1 cellular context compared by ENCODE assay signal in the genomic region with DNA sequence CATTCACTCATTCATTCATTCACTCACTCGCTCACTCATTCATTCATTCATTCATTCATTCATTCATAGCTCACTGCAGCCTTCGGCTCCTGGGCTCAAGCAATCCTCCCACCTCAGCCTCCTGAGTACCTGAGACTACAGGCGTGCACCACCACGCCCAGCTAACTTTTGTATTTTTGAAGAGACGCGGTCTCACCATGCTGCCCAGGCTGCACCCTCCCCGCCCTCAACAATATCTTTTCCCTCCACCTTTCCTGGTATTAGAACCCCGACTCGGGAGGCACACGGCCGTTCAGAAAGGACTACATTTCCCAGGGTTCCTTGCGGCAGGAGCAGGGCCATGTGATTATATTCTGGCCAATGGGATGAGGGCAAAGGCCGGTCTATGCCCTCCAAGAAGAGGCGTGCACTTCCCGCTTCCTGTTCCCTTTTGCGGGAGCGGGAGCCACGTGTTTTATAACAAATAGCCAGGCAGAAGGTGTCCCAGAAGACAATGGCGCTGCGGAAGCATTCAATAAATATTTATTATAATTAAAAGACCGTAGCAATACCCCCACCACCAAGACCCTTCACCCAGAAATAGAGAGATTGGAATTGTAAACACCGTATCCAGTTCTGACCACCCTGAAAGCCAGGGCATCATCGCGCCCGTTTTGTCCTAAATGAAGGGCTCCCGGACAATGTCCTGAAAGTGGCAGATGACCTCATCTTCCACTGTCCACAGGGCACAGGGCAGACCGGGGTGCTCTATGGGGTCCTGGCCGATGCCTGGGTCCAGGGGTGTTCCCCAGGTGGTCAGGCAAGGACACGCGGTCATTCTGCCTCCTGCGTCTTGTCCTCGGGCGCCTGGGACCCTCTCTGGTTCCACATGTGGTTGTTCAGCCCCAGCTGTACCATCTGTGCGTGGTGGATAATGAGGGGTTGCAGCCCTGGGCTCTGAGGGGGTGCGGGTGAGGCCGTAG.
A peak's percentile ranks its signal among the peaks of the same experiment; 100 is the strongest.
TF ChIP-seq lines count a peak whose summit lies in the region.

No MANE protein-coding gene starts in this region.

TF ChIP-seq in K562, 482 proteins besides CTCF, POLR2A, EP300 and RAD21 (continued from another document and continues in another):
- TF ChIP-seq CBX1 (IDR thresholded peaks at IDR 0.05; ENCODE audit: low read depth) = no peak
- no peak; a peak in 1 of 4 replicates for TF ChIP-seq TEAD1 (CRISPR knock-in tag; IDR thresholded peaks at IDR 0.05)
- no peak for TF ChIP-seq PHF8 (IDR thresholded peaks at IDR 0.05; ENCODE audit: borderline replicate concordance, low read length)
- TF ChIP-seq MAFK (IDR thresholded peaks at IDR 0.05; ENCODE audit: low read length) = no peak
- TF ChIP-seq, protein P1, sequence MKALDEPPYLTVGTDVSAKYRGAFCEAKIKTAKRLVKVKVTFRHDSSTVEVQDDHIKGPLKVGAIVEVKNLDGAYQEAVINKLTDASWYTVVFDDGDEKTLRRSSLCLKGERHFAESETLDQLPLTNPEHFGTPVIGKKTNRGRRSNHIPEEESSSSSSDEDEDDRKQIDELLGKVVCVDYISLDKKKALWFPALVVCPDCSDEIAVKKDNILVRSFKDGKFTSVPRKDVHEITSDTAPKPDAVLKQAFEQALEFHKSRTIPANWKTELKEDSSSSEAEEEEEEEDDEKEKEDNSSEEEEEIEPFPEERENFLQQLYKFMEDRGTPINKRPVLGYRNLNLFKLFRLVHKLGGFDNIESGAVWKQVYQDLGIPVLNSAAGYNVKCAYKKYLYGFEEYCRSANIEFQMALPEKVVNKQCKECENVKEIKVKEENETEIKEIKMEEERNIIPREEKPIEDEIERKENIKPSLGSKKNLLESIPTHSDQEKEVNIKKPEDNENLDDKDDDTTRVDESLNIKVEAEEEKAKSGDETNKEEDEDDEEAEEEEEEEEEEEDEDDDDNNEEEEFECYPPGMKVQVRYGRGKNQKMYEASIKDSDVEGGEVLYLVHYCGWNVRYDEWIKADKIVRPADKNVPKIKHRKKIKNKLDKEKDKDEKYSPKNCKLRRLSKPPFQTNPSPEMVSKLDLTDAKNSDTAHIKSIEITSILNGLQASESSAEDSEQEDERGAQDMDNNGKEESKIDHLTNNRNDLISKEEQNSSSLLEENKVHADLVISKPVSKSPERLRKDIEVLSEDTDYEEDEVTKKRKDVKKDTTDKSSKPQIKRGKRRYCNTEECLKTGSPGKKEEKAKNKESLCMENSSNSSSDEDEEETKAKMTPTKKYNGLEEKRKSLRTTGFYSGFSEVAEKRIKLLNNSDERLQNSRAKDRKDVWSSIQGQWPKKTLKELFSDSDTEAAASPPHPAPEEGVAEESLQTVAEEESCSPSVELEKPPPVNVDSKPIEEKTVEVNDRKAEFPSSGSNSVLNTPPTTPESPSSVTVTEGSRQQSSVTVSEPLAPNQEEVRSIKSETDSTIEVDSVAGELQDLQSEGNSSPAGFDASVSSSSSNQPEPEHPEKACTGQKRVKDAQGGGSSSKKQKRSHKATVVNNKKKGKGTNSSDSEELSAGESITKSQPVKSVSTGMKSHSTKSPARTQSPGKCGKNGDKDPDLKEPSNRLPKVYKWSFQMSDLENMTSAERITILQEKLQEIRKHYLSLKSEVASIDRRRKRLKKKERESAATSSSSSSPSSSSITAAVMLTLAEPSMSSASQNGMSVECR (CRISPR knock-in tag; IDR thresholded peaks at IDR 0.05) = no peak; the same call in 1 of the 2 replicates
- peak; percentile 20 for TF ChIP-seq NFYB (IDR thresholded peaks at IDR 0.05; ENCODE audit: extremely low read depth, insufficient read length)
- TF ChIP-seq ZNF175 (CRISPR knock-in tag; IDR thresholded peaks at IDR 0.05; ENCODE audit: low read depth) = no peak
- no peak for TF ChIP-seq FOXJ3 (CRISPR knock-in tag; IDR thresholded peaks at IDR 0.05)
- TF ChIP-seq RHOXF2B (CRISPR knock-in tag; conservative IDR thresholded peaks at IDR 0.05) = no peak
- TF ChIP-seq, protein P2, sequence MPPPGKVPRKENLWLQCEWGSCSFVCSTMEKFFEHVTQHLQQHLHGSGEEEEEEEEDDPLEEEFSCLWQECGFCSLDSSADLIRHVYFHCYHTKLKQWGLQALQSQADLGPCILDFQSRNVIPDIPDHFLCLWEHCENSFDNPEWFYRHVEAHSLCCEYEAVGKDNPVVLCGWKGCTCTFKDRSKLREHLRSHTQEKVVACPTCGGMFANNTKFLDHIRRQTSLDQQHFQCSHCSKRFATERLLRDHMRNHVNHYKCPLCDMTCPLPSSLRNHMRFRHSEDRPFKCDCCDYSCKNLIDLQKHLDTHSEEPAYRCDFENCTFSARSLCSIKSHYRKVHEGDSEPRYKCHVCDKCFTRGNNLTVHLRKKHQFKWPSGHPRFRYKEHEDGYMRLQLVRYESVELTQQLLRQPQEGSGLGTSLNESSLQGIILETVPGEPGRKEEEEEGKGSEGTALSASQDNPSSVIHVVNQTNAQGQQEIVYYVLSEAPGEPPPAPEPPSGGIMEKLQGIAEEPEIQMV (tag; conservative IDR thresholded peaks at IDR 0.05; ENCODE audit: low read depth) = no peak
- no peak for TF ChIP-seq CBX2 (IDR thresholded peaks at IDR 0.05; ENCODE audit: insufficient read depth, low read length, poor library complexity, severe bottlenecking)
- no peak for TF ChIP-seq NR3C1 (CRISPR knock-in tag; IDR thresholded peaks at IDR 0.05)
- TF ChIP-seq ZNF507 (tag; conservative IDR thresholded peaks at IDR 0.05) = no peak
- TF ChIP-seq JUN (IDR thresholded peaks at IDR 0.05; ENCODE audit: borderline replicate concordance, low read depth, low read length) = peak; percentile 51; the same call in 1 of the 2 replicates
- TF ChIP-seq JUN (CRISPR knock-in tag; IDR thresholded peaks at IDR 0.05; ENCODE audit: borderline replicate concordance) = peak; percentile 52; the same call in 1 of the 2 replicates
- TF ChIP-seq, protein P3, sequence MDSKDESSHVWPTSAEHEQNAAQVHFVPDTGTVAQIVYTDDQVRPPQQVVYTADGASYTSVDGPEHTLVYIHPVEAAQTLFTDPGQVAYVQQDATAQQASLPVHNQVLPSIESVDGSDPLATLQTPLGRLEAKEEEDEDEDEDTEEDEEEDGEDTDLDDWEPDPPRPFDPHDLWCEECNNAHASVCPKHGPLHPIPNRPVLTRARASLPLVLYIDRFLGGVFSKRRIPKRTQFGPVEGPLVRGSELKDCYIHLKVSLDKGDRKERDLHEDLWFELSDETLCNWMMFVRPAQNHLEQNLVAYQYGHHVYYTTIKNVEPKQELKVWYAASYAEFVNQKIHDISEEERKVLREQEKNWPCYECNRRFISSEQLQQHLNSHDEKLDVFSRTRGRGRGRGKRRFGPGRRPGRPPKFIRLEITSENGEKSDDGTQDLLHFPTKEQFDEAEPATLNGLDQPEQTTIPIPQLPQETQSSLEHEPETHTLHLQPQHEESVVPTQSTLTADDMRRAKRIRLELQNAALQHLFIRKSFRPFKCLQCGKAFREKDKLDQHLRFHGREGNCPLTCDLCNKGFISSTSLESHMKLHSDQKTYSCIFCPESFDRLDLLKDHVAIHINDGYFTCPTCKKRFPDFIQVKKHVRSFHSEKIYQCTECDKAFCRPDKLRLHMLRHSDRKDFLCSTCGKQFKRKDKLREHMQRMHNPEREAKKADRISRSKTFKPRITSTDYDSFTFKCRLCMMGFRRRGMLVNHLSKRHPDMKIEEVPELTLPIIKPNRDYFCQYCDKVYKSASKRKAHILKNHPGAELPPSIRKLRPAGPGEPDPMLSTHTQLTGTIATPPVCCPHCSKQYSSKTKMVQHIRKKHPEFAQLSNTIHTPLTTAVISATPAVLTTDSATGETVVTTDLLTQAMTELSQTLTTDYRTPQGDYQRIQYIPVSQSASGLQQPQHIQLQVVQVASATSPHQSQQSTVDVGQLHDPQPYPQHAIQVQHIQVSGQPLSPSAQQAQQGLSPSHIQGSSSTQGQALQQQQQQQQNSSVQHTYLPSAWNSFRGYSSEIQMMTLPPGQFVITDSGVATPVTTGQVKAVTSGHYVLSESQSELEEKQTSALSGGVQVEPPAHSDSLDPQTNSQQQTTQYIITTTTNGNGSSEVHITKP (IDR thresholded peaks at IDR 0.05; ENCODE audit: partially characterized antibody) = no peak
- TF ChIP-seq ARNT (IDR thresholded peaks at IDR 0.05) = 0 out of 4 replicates have a peak, but pooled peaks of 1 of the 2 experiments have one; percentile 48
- peak; percentile 25; the same call in 1 of the 2 replicates for TF ChIP-seq MTA3 (IDR thresholded peaks at IDR 0.05; ENCODE audit: borderline replicate concordance)
- peak; percentile 96 for TF ChIP-seq RAD51 (IDR thresholded peaks at IDR 0.05; ENCODE audit: borderline replicate concordance, low read depth)
- no peak for TF ChIP-seq DNMT1 (IDR thresholded peaks at IDR 0.05)
- TF ChIP-seq CBFA2T2 (conservative IDR thresholded peaks at IDR 0.05) = peak; percentile 70
- TF ChIP-seq MYC (IDR thresholded peaks at IDR 0.05; ENCODE audit: low read depth, low read length) = peak; percentile 99
- no peak for TF ChIP-seq MYC (CRISPR knock-in tag; IDR thresholded peaks at IDR 0.05; ENCODE audit: borderline replicate concordance, low read depth)
- TF ChIP-seq, protein P4, sequence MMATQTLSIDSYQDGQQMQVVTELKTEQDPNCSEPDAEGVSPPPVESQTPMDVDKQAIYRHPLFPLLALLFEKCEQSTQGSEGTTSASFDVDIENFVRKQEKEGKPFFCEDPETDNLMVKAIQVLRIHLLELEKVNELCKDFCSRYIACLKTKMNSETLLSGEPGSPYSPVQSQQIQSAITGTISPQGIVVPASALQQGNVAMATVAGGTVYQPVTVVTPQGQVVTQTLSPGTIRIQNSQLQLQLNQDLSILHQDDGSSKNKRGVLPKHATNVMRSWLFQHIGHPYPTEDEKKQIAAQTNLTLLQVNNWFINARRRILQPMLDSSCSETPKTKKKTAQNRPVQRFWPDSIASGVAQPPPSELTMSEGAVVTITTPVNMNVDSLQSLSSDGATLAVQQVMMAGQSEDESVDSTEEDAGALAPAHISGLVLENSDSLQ (IDR thresholded peaks at IDR 0.05) = 0 out of 2 replicates have a peak, but pooled peaks have one; percentile 3
- TF ChIP-seq CXXC5 (CRISPR knock-in tag; IDR thresholded peaks at IDR 0.05) = peak; percentile 74
- 0 out of 2 replicates have a peak, but pooled peaks have one; percentile 27 for TF ChIP-seq DPF2 (IDR thresholded peaks at IDR 0.05)
- TF ChIP-seq, protein P5, sequence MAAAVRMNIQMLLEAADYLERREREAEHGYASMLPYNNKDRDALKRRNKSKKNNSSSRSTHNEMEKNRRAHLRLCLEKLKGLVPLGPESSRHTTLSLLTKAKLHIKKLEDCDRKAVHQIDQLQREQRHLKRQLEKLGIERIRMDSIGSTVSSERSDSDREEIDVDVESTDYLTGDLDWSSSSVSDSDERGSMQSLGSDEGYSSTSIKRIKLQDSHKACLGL (CRISPR knock-in tag; IDR thresholded peaks at IDR 0.05; ENCODE audit: borderline replicate concordance, poor library complexity, severe bottlenecking) = peak; percentile 67
- TF ChIP-seq SMAD3 (CRISPR knock-in tag; conservative IDR thresholded peaks at IDR 0.05) = no peak
- TF ChIP-seq ZNF143 (CRISPR knock-in tag; IDR thresholded peaks at IDR 0.05) = peak; percentile 93
- no peak for TF ChIP-seq ZNF76 (CRISPR knock-in tag; IDR thresholded peaks at IDR 0.05; ENCODE audit: borderline replicate concordance)
- peak in 1 of 2 experiments; percentile 25; a peak in 1 of 4 replicates for TF ChIP-seq MAZ (CRISPR knock-in tag; conservative IDR thresholded peaks at IDR 0.05 in 1 of 2, IDR thresholded peaks at IDR 0.05 in 1 of 2)
- TF ChIP-seq, protein P6, sequence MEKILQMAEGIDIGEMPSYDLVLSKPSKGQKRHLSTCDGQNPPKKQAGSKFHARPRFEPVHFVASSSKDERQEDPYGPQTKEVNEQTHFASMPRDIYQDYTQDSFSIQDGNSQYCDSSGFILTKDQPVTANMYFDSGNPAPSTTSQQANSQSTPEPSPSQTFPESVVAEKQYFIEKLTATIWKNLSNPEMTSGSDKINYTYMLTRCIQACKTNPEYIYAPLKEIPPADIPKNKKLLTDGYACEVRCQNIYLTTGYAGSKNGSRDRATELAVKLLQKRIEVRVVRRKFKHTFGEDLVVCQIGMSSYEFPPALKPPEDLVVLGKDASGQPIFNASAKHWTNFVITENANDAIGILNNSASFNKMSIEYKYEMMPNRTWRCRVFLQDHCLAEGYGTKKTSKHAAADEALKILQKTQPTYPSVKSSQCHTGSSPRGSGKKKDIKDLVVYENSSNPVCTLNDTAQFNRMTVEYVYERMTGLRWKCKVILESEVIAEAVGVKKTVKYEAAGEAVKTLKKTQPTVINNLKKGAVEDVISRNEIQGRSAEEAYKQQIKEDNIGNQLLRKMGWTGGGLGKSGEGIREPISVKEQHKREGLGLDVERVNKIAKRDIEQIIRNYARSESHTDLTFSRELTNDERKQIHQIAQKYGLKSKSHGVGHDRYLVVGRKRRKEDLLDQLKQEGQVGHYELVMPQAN (IDR thresholded peaks at IDR 0.05; ENCODE audit: borderline replicate concordance) = peak; percentile 78; the same call in 1 of the 2 replicates
- no peak for TF ChIP-seq CBX8 (IDR thresholded peaks at IDR 0.05; ENCODE audit: borderline replicate concordance, extremely low read depth, low read depth, low read length, poor library complexity, severe bottlenecking)
- no peak for TF ChIP-seq ZNF436 (CRISPR knock-in tag; IDR thresholded peaks at IDR 0.05)
- TF ChIP-seq KDM5B (IDR thresholded peaks at IDR 0.05; ENCODE audit: insufficient replicate concordance, low read depth, low read length) = no peak
- 0 out of 2 replicates have a peak, but pooled peaks have one; percentile 2 for TF ChIP-seq TAL1 (IDR thresholded peaks at IDR 0.05)
- TF ChIP-seq ZNF354B (CRISPR knock-in tag; IDR thresholded peaks at IDR 0.05) = no peak
- no peak for TF ChIP-seq LARP7 (IDR thresholded peaks at IDR 0.05)
- TF ChIP-seq, protein P7, sequence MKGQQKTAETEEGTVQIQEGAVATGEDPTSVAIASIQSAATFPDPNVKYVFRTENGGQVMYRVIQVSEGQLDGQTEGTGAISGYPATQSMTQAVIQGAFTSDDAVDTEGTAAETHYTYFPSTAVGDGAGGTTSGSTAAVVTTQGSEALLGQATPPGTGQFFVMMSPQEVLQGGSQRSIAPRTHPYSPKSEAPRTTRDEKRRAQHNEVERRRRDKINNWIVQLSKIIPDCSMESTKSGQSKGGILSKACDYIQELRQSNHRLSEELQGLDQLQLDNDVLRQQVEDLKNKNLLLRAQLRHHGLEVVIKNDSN (CRISPR knock-in tag; IDR thresholded peaks at IDR 0.05) = peak; percentile 99
- no peak for TF ChIP-seq NFE2L1 (tag; IDR thresholded peaks at IDR 0.05; ENCODE audit: borderline replicate concordance, low read depth)
- TF ChIP-seq ELF2 (CRISPR knock-in tag; IDR thresholded peaks at IDR 0.05) = peak; percentile 74
- TF ChIP-seq HEY1 (CRISPR knock-in tag; IDR thresholded peaks at IDR 0.05; ENCODE audit: borderline replicate concordance) = no peak
- TF ChIP-seq, protein P8, sequence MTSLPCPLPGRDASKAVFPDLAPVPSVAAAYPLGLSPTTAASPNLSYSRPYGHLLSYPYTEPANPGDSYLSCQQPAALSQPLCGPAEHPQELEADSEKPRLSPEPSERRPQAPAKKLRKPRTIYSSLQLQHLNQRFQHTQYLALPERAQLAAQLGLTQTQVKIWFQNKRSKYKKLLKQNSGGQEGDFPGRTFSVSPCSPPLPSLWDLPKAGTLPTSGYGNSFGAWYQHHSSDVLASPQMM (CRISPR knock-in tag; IDR thresholded peaks at IDR 0.05) = no peak
- TF ChIP-seq, protein P9, sequence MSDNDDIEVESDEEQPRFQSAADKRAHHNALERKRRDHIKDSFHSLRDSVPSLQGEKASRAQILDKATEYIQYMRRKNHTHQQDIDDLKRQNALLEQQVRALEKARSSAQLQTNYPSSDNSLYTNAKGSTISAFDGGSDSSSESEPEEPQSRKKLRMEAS (CRISPR knock-in tag; IDR thresholded peaks at IDR 0.05) = peak; percentile 96
- peak in 1 of 3 experiments; percentile 20 for TF ChIP-seq YY1 (IDR thresholded peaks at IDR 0.05; ENCODE audit: borderline replicate concordance in 1 of 3, control insufficient read depth in 1 of 3, extremely low read depth in 1 of 3, insufficient read depth in 3 of 3, insufficient read length in 1 of 3, insufficient replicate concordance in 2 of 3, low read depth in 1 of 3, low read length in 2 of 3)
- peak; percentile 52 for TF ChIP-seq TBP (optimal IDR thresholded peaks at IDR 0.05; ENCODE audit: low read depth, low read length)
